9 cellular contexts compared by ENCODE assay signal in genomic region chr19:1846517-1847205, GRCh38. TPM values are rescaled to one million over a fixed set of nuclear protein-coding genes. Genes with fewer than 3 reads are reported as not detected.
A peak's percentile ranks its signal among the peaks of the same experiment; 100 is the strongest.
DNase-seq lines count a peak whose midpoint lies in the region; ATAC-seq and TF ChIP-seq lines count a peak whose summit lies in the region.
"Had no signal": no experiment of that assay in that cellular context is flagged by ENCODE, and none has a peak within 500 bp of the region (broad histone marks: within the 10 kb centered on the region; RNA-seq: fewer than 3 reads in every experiment).

No MANE protein-coding gene starts in this region.

- 0 out of 3 replicates have a peak, but pooled peaks cover 2% of the 10 kb centered on the region for H3K9me3 Mint-ChIP-seq in GM23338
- H3K9me3 Mint-ChIP-seq in T-cell: no peaks in the 10 kb centered on the region

- H3K79me2 ChIP-seq in GM23338 (replicated peaks; ENCODE audit: insufficient read depth): peaks cover 64% of the 10 kb centered on the region

- no peak for TF ChIP-seq CTCF in GM23338 (conservative IDR thresholded peaks at IDR 0.05; ENCODE audit: low read depth in 2 of 2)
- no peak for TF ChIP-seq CTCF in fibroblast of pulmonary artery (IDR thresholded peaks at IDR 0.05; ENCODE audit: low read length, missing control alignments)

- POLR2A ChIA-PET in T-cell (lab: Charles Lee): interaction anchor here in 1 of 2 donors (0.6 kb wide), 1 partner anchor 86 kb away, joined by 4 read pairs; no protein-coding TSS in a partner anchor

- H3K4me3 ChIP-seq in GM23338 (peak overlapping the region; percentile 96), fibroblast of pulmonary artery (replicated peaks; ENCODE audit: low read depth, low read length) (peak overlapping the region; percentile 92), skeletal muscle cell (ENCODE audit: low read depth, low read length) (peak overlapping the region; percentile 96)

- peaks cover 16% of the 10 kb centered on the region for H3F3A ChIP-seq in GM23338 (replicated peaks; ENCODE audit: low read depth)

- ATAC-seq in GM23338: no peak
- no peak for ATAC-seq in T-cell (replicated peaks in 1 of 4)

- no peaks in the 10 kb centered on the region for H3K36me3 ChIP-seq in GM23338 (ENCODE audit: insufficient read depth)

- H3K27ac ChIP-seq in GM23338 (ENCODE audit: low read depth): no peak overlapping the region

- peaks cover 24% of the 10 kb centered on the region for H4K20me1 ChIP-seq in GM23338 (replicated peaks; ENCODE audit: insufficient read depth)

- no peaks in the 10 kb centered on the region for H3K9me2 ChIP-seq in GM23338 (ENCODE audit: insufficient read depth)

- H3K27ac Mint-ChIP-seq in GM23338 (no peak overlapping the region), T-cell (peak overlapping the region; percentile 89 to 90)

- DNase-seq in GM23338 (ENCODE audit: low spot score) (no peak), T-cell (no peak), fibroblast of pulmonary artery (ENCODE audit: low read depth) (no peak), skeletal muscle cell (ENCODE audit: low read depth) (no peak), SIG-M5 (lab: John Stamatoyannopoulos, UW) (no peak), NCI-H187 treated with DMSO at 0.1 percent for 48 hours (lab: John Stamatoyannopoulos, UW) (no peak), hypothalamus (lab: John Stamatoyannopoulos, UW) (no peak), cerebellum (ENCODE audit: low spot score) (no peak)
- DNase-seq: activated CD8-positive, alpha-beta memory T cell treated with anti-CD3 and anti-CD28 coated beads, Interleukin-2, amount 50 U/mL, for 4 hours had no signal

- no peak overlapping the region for H2AFZ ChIP-seq in GM23338

- peaks cover 3% of the 10 kb centered on the region; the same call in 1 of the 2 replicates for H3K4me1 ChIP-seq in GM23338 (ENCODE audit: insufficient read depth)

- peak overlapping the region; percentile 98 for H3K4me2 ChIP-seq in GM23338

- CTCF ChIA-PET in T-cell (lab: Charles Lee): no interaction called here

- H3K27me3 Mint-ChIP-seq in GM23338 (ENCODE audit: insufficient read depth, low read depth, poor library complexity): peaks cover 26% of the 10 kb centered on the region
- no peaks in the 10 kb centered on the region for H3K27me3 Mint-ChIP-seq in T-cell

- no peaks in the 10 kb centered on the region; the same call in 2 of the 3 replicates for H3K36me3 Mint-ChIP-seq in GM23338 (ENCODE audit: low read depth)
- no peaks in the 10 kb centered on the region for H3K36me3 Mint-ChIP-seq in T-cell

- H3K4me1 Mint-ChIP-seq in GM23338: peaks cover 28% of the 10 kb centered on the region
- H3K4me1 Mint-ChIP-seq in T-cell: peaks cover 50 to 73% (median 72%) of the 10 kb centered on the region in 3 donors

- H3K4me3 Mint-ChIP-seq in GM23338: peak overlapping the region; percentile 90
- H3K4me3 Mint-ChIP-seq in T-cell: peak overlapping the region; percentile 84 to 90 (median 84)

- no peaks in the 10 kb centered on the region for H3K27me3 ChIP-seq in GM23338 (ENCODE audit: insufficient read depth)

TF ChIP-seq in GM23338, 12 proteins besides CTCF, POLR2A, EP300 and RAD21 (continues in another document):
- no peak for TF ChIP-seq CREB1 (CRISPR knock-in tag; IDR thresholded peaks at IDR 0.05; ENCODE audit: low read depth)
- no peak for TF ChIP-seq JUNB (IDR thresholded peaks at IDR 0.05; ENCODE audit: unreplicated experiment)
- TF ChIP-seq NANOG (IDR thresholded peaks at IDR 0.05; ENCODE audit: borderline replicate concordance): no peak
- TF ChIP-seq EZH2 (IDR thresholded peaks at IDR 0.05; ENCODE audit: low read depth, unreplicated experiment): no peak
- no peak for TF ChIP-seq REST (IDR thresholded peaks at IDR 0.05; ENCODE audit: unreplicated experiment)
- no peak for TF ChIP-seq POLR2AphosphoS5 (IDR thresholded peaks at IDR 0.05; ENCODE audit: low read depth)
- TF ChIP-seq ETS1 (IDR thresholded peaks at IDR 0.05): no peak
- no peak for TF ChIP-seq STAT1 (IDR thresholded peaks at IDR 0.05; ENCODE audit: unreplicated experiment)
- TF ChIP-seq ZNF114 (CRISPR knock-in tag; IDR thresholded peaks at IDR 0.05): no peak

RNA-seq across cellular contexts. Expression of gene REXO1, which starts 1.6 kb away (rescaled TPM):
- 28.4 and 90.1 TPM in 2 replicates for total RNA-seq in GM23338 (2014; rRNA removed; shearing (Covaris generic))
- polyA plus RNA-seq in GM23338 (2016; fragmentation: Nextera tagmentation; extraction: Ambion mirVana): 20.2 and 23.5 TPM in 2 replicates
- total RNA-seq in T-cell: 10 to 100 TPM; 68.4 to 97.5 (median 78.7) TPM
- total RNA-seq in cerebellum: 9.8 TPM

RNA-seq across cellular contexts. Expression of gene KLF16, which starts 16.7 kb away (rescaled TPM):
- total RNA-seq in GM23338 (2014; rRNA removed; shearing (Covaris generic)): 20.2 and 22.0 TPM in 2 replicates
- 8.9 and 12.3 TPM in 2 replicates for polyA plus RNA-seq in GM23338 (2016; fragmentation: Nextera tagmentation; extraction: Ambion mirVana)
- total RNA-seq in T-cell (10 to 100 TPM; 29.8 to 61.4 (median 32.7) TPM), cerebellum (2.0 TPM)

RNA-seq across cellular contexts. Expression of gene ATP8B3, which starts 34.6 kb away (rescaled TPM):
- 2.8 and 6.0 TPM in 2 replicates for total RNA-seq in GM23338 (2014; rRNA removed; shearing (Covaris generic))
- polyA plus RNA-seq in GM23338 (2016; fragmentation: Nextera tagmentation; extraction: Ambion mirVana): 1.7 and 2.1 TPM in 2 replicates
- 1 to 10 TPM; 3.5 to 5.7 (median 4.0) TPM for total RNA-seq in T-cell
- total RNA-seq in cerebellum: 0.27 TPM

RNA-seq across cellular contexts. Expression of gene ABHD17A, which starts 38.6 kb away (rescaled TPM):
- total RNA-seq in GM23338 (2014; rRNA removed; shearing (Covaris generic)): 68.8 and 99.9 TPM in 2 replicates
- 34.2 and 37.1 TPM in 2 replicates for polyA plus RNA-seq in GM23338 (2016; fragmentation: Nextera tagmentation; extraction: Ambion mirVana)
- 100 to 1,000 TPM; 136 to 185 (median 151) TPM for total RNA-seq in T-cell
- 37.5 TPM for total RNA-seq in cerebellum

RNA-seq across cellular contexts. Expression of gene ADAT3, which starts 58.5 kb away (rescaled TPM):
- total RNA-seq in GM23338 (2014; rRNA removed; shearing (Covaris generic)): 10.6 and 12.4 TPM in 2 replicates
- polyA plus RNA-seq in GM23338 (2016; fragmentation: Nextera tagmentation; extraction: Ambion mirVana): 7.8 and 7.9 TPM in 2 replicates
- total RNA-seq in T-cell (10 to 100 TPM in 1 of 5 donors, 1 to 10 TPM in 4; 6.0 to 16.1 (median 7.7) TPM), cerebellum (4.0 TPM)
